8 cellular contexts compared by ENCODE assay signal in the genomic region with DNA sequence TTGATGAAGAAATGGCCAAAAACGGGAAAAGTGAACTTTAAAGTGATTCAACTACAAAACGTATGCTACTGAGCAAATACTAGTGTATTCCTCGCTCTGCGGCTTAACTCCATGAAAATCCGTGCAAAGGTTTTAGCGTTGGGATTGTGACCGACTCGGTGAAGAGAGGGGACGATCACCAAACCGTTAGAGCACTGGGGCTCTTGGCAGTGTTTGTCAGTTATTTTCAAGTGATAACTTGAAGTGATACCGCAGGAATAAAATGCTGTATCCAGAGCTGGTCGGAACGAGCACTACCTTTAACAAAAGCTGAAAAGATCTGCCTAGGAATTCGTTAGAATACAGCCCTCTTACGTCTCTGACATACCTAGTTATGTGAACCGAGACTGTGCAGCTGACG. TPM values are rescaled to one million over a fixed set of nuclear protein-coding genes. Genes with fewer than 3 reads are reported as not detected.
DNase-seq lines count a peak whose midpoint lies in the region; ATAC-seq, FAIRE-seq and TF ChIP-seq lines count a peak whose summit lies in the region.

No MANE protein-coding gene starts in this region.

- no peak for TF ChIP-seq CTCF in CD4-positive, alpha-beta T cell (IDR thresholded peaks at IDR 0.05)
- TF ChIP-seq CTCF in HFFc6 (IDR thresholded peaks at IDR 0.05) (no peak), HepG2 (CRISPR knock-in tag; IDR thresholded peaks at IDR 0.05) (no peak), thyroid gland (IDR thresholded peaks at IDR 0.05) (no peak)

- H3K27ac Mint-ChIP-seq in CD4-positive, alpha-beta T cell: peak overlapping the region; percentile 94
- peak overlapping the region; percentile 97 for H3K27ac Mint-ChIP-seq in HFFc6

- peaks cover 9% of the 10 kb centered on the region for H4K20me1 ChIP-seq in HepG2 (ENCODE audit: insufficient read depth, low read length)

- peaks cover 41% of the 10 kb centered on the region for H3K79me2 ChIP-seq in HepG2 (ENCODE audit: insufficient read depth, low read length)

- TF ChIP-seq POLR2A in HepG2 (IDR thresholded peaks at IDR 0.05; ENCODE audit: insufficient read depth in 1 of 2, low read depth in 2 of 2, low read length in 2 of 2) (peak in 1 of 2 experiments; percentile 90; a peak in 1 of 4 replicates), thyroid gland (IDR thresholded peaks at IDR 0.05) (peak in 1 of 2 donors; percentile 54)

- 0 to 2% (median 1%) methylated on average over 17 of the region's 17 CpGs for WGBS in adipose tissue, 3 donors
- WGBS in HepG2 (ENCODE audit: low lambda C conversion rate): under 1% methylated on average over 17 of the region's 17 CpGs
- whole genome bisulfite sequencing in thyroid gland, 2 donors: 1 to 2% methylated on average over 17 of the region's 17 CpGs

- H3K4me2 ChIP-seq in HepG2 (ENCODE audit: low read depth, low read length): peak overlapping the region; percentile 86

- TF ChIP-seq RAD21 in HepG2 (CRISPR knock-in tag; IDR thresholded peaks at IDR 0.05): no peak

- BruUV-seq in HepG2 (replicated peaks; lab: Mats Ljungman, UMichigan): TSS peak; percentile 93

- intact Hi-C loops in CD4-positive, alpha-beta T cell (cut with DNase I, micrococcal nuclease): loop anchor here in 1 of 2 experiments (2.0 to 5.0 kb wide), 3 partner anchors 74 to 1492 kb away; a partner anchor contains a TSS
- intact Hi-C loops in HepG2 (cut with micrococcal nuclease; ENCODE audit: unreplicated experiment): no loop called here
- intact Hi-C loops in thyroid gland (cut with DNase I): loop anchor here (5.0 kb wide), 1 partner anchor 207 kb away; a partner anchor contains a TSS

- no peaks in the 10 kb centered on the region for H3K9me3 Mint-ChIP-seq in CD4-positive, alpha-beta T cell
- H3K9me3 Mint-ChIP-seq in HFFc6: no peaks in the 10 kb centered on the region

- H3K27me3 Mint-ChIP-seq in CD4-positive, alpha-beta T cell: no peaks in the 10 kb centered on the region
- peaks cover 2% of the 10 kb centered on the region; the same call in 1 of the 2 replicates for H3K27me3 Mint-ChIP-seq in HFFc6 (ENCODE audit: insufficient read depth)

- no peaks in the 10 kb centered on the region for H3K9me3 ChIP-seq in CD4-positive, alpha-beta T cell (ENCODE audit: control insufficient read depth, low read length)
- no peaks in the 10 kb centered on the region for H3K9me3 ChIP-seq in HepG2 (ENCODE audit: low read length)
- H3K9me3 ChIP-seq in thyroid gland: no peaks in the 10 kb centered on the region

- no peaks in the 10 kb centered on the region for H3K27me3 ChIP-seq in CD4-positive, alpha-beta T cell (ENCODE audit: control insufficient read depth, insufficient read depth, low read length)
- H3K27me3 ChIP-seq in HepG2 (ENCODE audit: control insufficient read depth in 1 of 2, insufficient read depth in 2 of 2, low read length in 2 of 2) (no peaks in the 10 kb centered on the region; a peak in 1 of 5 replicates), thyroid gland (no peaks in the 10 kb centered on the region)

- TF ChIP-seq EP300 in HepG2 (IDR thresholded peaks at IDR 0.05; ENCODE audit: low read depth in 2 of 2, low read length in 2 of 2) (peak in 1 of 2 experiments; percentile 59; a peak in 1 of 4 replicates), HepG2 (CRISPR knock-in tag; IDR thresholded peaks at IDR 0.05; ENCODE audit: borderline replicate concordance) (no peak)

- FAIRE-seq in HepG2 (lab: Jason Lieb, UNC): no peak

- H3K36me3 ChIP-seq in HepG2 (replicated peaks in 1 of 2; ENCODE audit: control insufficient read depth in 1 of 2, insufficient read depth in 2 of 2, low read length in 2 of 2): no peaks in the 10 kb centered on the region
- H3K36me3 ChIP-seq in thyroid gland: no peaks in the 10 kb centered on the region

- H3K4me1 ChIP-seq in HepG2 (ENCODE audit: insufficient read depth, low read length) (peaks cover 25% of the 10 kb centered on the region), thyroid gland (peaks cover 6 to 13% of the 10 kb centered on the region in 2 donors)

- POLR2A ChIA-PET in CD4-positive, alpha-beta T cell (lab: Charles Lee): interaction anchor here (0.6 to 1.9 kb wide), 14 partner anchors 8 to 1264 kb away, joined by 3 to 22 read pairs (median 4); a partner anchor contains a TSS
- POLR2A ChIA-PET in HepG2 (lab: Yijun Ruan, JAX): interaction anchor here (0.8 to 2.0 kb wide), 30 partner anchors 8 to 980 kb away, joined by 3 to 42 read pairs (median 4); a partner anchor contains a TSS

- peak overlapping the region; percentile 74 for H2AFZ ChIP-seq in HepG2 (ENCODE audit: low read length)

- CTCF ChIA-PET in CD4-positive, alpha-beta T cell (lab: Charles Lee): interaction anchor here (1.6 kb wide), 1 partner anchor 39 kb away, joined by 5 read pairs; no protein-coding TSS in a partner anchor
- CTCF ChIA-PET in HepG2 (lab: Yijun Ruan, JAX; ENCODE audit: low intra/inter-chr PET ratio, low total read pairs): no interaction called here

- peak overlapping the region; percentile 95 for H3K4me3 Mint-ChIP-seq in CD4-positive, alpha-beta T cell
- peak overlapping the region; percentile 90 for H3K4me3 Mint-ChIP-seq in HFFc6

- in situ Hi-C loops in HepG2 (cut with HindIII; ENCODE audit: extremely low pct_ligation_motif_present, low pct_unique_long_range_greater_than_20kb): no loop called here

- peak overlapping the region; percentile 96 for H3K9ac ChIP-seq in HepG2 (ENCODE audit: insufficient read depth, low read depth, low read length)

- H3K27ac ChIP-seq in CD4-positive, alpha-beta T cell (ENCODE audit: low read depth, low read length): peak overlapping the region; percentile 84
- H3K27ac ChIP-seq in adipose tissue (ENCODE audit: low read depth, low read length) (peak overlapping the region; percentile 73), HepG2 (ENCODE audit: extremely low read length, insufficient read depth, low read length) (peak overlapping the region; percentile 98), thyroid gland (peak overlapping the region; percentile 94 to 99 (median 96))

- H3K4me1 Mint-ChIP-seq in CD4-positive, alpha-beta T cell (ENCODE audit: low read depth): peaks cover 46% of the 10 kb centered on the region
- peaks cover 34% of the 10 kb centered on the region for H3K4me1 Mint-ChIP-seq in HFFc6 (ENCODE audit: low read depth)

- no peak for DNase-seq in CD4-positive, alpha-beta T cell
- DNase-seq in HFFc6: no peak
- DNase-seq in HepG2 (ENCODE audit: low spot score): no peak
- no peak for DNase-seq in thyroid gland
- DNase-seq in NOMO-1 treated with dmso at 0.1 percent for 144 hours (lab: John Stamatoyannopoulos, UW; ENCODE audit: unreplicated experiment): no peak
- DNase-seq in NCI-H446 (lab: John Stamatoyannopoulos, UW): no peak

- H3K4me3 ChIP-seq in HepG2 (replicated peaks in 1 of 3; ENCODE audit: insufficient read depth in 1 of 3, low read depth in 2 of 3, low read length in 3 of 3) (peak overlapping the region; percentile 57 to 98 (median 78)), thyroid gland (replicated peaks in 1 of 3) (peak overlapping the region in 2 of 3 donors; percentile 44 to 92)

- peaks cover 17% of the 10 kb centered on the region for H3K36me3 Mint-ChIP-seq in CD4-positive, alpha-beta T cell (ENCODE audit: low read depth)
- H3K36me3 Mint-ChIP-seq in HFFc6 (ENCODE audit: low read depth): peaks cover 4% of the 10 kb centered on the region; the same call in 1 of the 2 replicates

- ATAC-seq in CD4-positive, alpha-beta T cell (ENCODE audit: poor library complexity): peak; percentile 16
- ATAC-seq in HepG2 (peak; percentile 0; the same call in 2 of the 3 replicates), GM18907 (IDR thresholded peaks at IDR 0.05; ENCODE audit: unreplicated experiment) (no peak)

RNA-seq across cellular contexts. Expression of a gene that starts 0.8 kb away (rescaled TPM):
- total RNA-seq in CD4-positive, alpha-beta T cell: 10 to 100 TPM; 18.1 to 18.3 TPM
- total RNA-seq in HFFc6 (2021; fragmentation: NEBNext Ultra II Directional; extraction: Animal tissue kit (Norgen Biotek cat#: 25700)): 10 to 100 TPM; 13.3 to 14.2 (median 13.5) TPM
- 1 to 10 TPM; 3.3 to 8.2 (median 7.0) TPM for polyA plus RNA-seq in adipose tissue
- 26.2 and 32.3 TPM in 2 replicates for total RNA-seq in HepG2 (2016; rRNA removed; fragmentation: Illumina TruSeq; extraction: Trizol)
- total RNA-seq in HepG2 (2016; cell fraction: cytosol; rRNA removed; fragmentation: Illumina TruSeq; extraction: Trizol; ENCODE audit: low read depth): 24.3 and 34.3 TPM in 2 replicates
- 26.8 and 33.7 TPM in 2 replicates for total RNA-seq in HepG2 (2016; cell fraction: insoluble cytoplasmic fraction; rRNA removed; fragmentation: Illumina TruSeq; extraction: Trizol)
- total RNA-seq in HepG2 (2016; cell fraction: membrane; rRNA removed; fragmentation: Illumina TruSeq; extraction: Trizol): 16.7 and 17.3 TPM in 2 replicates
- 18.8 and 22.5 TPM in 2 replicates for total RNA-seq in HepG2 (2016; cell fraction: nucleus; rRNA removed; fragmentation: Illumina TruSeq; extraction: Trizol)
- polyA plus RNA-seq in HepG2 (2011; rRNA removed): 7.3 and 8.0 TPM in 2 replicates
- 5.0 and 7.2 TPM in 2 replicates for polyA plus RNA-seq in HepG2 (2011; cell fraction: cytosol; rRNA removed)
- 3.7 and 4.9 TPM in 2 replicates for polyA plus RNA-seq in HepG2 (2011; cell fraction: nucleus; rRNA removed)
- polyA plus RNA-seq in HepG2 (2012): 11.2 and 12.0 TPM in 2 replicates
- 2.3 and 2.4 TPM in 2 replicates for polyA plus RNA-seq in HepG2 (2016; cell fraction: cytosol; fragmentation: Illumina TruSeq; extraction: Trizol; ENCODE audit: low read depth)
- 39.7 and 39.9 TPM in 2 replicates for polyA plus RNA-seq in HepG2 (2016; cell fraction: insoluble cytoplasmic fraction; fragmentation: Illumina TruSeq; extraction: Trizol; ENCODE audit: low read depth)
- polyA plus RNA-seq in HepG2 (2016; cell fraction: membrane; fragmentation: Illumina TruSeq; extraction: Trizol; ENCODE audit: low read depth): 7.4 and 8.2 TPM in 2 replicates
- polyA plus RNA-seq in HepG2 (2016; cell fraction: nucleus; fragmentation: Illumina TruSeq; extraction: Trizol; ENCODE audit: insufficient read depth, low read depth): 26.4 and 26.9 TPM in 2 replicates
- 11.5 and 16.5 TPM in 2 replicates for polyA minus RNA-seq in HepG2 (2011; rRNA and poly(A)+ RNA removed; ENCODE audit: low replicate concordance)
- 6.4 and 7.6 TPM in 2 replicates for polyA minus RNA-seq in HepG2 (2011; cell fraction: cytosol; rRNA and poly(A)+ RNA removed)
- polyA minus RNA-seq in HepG2 (2011; cell fraction: nucleus; rRNA and poly(A)+ RNA removed): 9.3 and 11.1 TPM in 2 replicates
- 10 to 100 TPM; 11.3 to 19.5 (median 15.2) TPM for total RNA-seq in thyroid gland
